ENCODE assay signal across 22 cellular contexts in the genomic region with DNA sequence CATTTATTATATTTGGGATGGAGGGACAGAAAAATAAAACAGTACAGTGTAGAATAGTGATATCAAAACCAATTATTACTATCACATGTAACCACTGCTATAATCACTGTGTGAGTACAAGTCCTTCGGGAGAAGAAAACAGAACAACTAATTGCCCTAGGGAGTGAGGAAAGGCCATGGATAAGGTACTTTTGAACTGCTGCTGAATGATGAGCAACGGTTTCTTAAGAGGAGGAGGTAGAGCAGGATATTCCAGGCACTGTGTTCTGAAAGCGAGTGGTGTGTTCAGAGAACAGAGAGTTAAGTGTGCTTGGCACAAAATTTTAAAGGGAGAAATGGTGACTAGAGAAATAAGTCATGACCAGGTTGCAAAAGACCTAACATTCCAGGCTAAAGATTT.
"Had no signal": no experiment of that assay in that cellular context is flagged by ENCODE, and none has a peak within 500 bp of the region (broad histone marks: within the 10 kb centered on the region; RNA-seq: fewer than 3 reads in every experiment).

No MANE protein-coding gene starts in this region.

- H3K27me3 ChIP-seq: foreskin keratinocyte, left lung, pancreas, right atrium auricular region had no signal

- H3K4me1 ChIP-seq: left lung, pancreas, right atrium auricular region had no signal

- H3K9me3 ChIP-seq: left lung, pancreas, right atrium auricular region had no signal

- H3K27ac ChIP-seq: foreskin keratinocyte, left lung, pancreas, right atrium auricular region had no signal

- H3K4me2 ChIP-seq: smooth muscle cell had no signal

- H3K36me3 ChIP-seq: left lung, pancreas, right atrium auricular region had no signal

- FAIRE-seq: pancreas had no signal

- H3K4me3 ChIP-seq: left lung, lung, pancreas, right atrium auricular region, smooth muscle cell had no signal

- DNase-seq: activated CD4-positive, alpha-beta T cell treated with anti-CD3 and anti-CD28 coated beads for 4 hours; activated CD4-positive, alpha-beta T cell treated with anti-CD3 and anti-CD28 coated beads, Interleukin-2, amount 50 U/mL, for 4 hours; activated CD4-positive, CD25-positive, alpha-beta regulatory T cell; activated naive CD4-positive, alpha-beta T cell treated with Interleukin-2 at 50 U/mL for 16 hours; activated T-cell treated with anti-CD3 and anti-CD28 coated beads for 4 hours; activated T-cell treated with anti-CD3 and anti-CD28 coated beads, Interleukin-2, amount 50 U/mL, for 72 hours; aorta; caudate nucleus; cortex of kidney; effector memory CD8-positive, alpha-beta T cell; foreskin keratinocyte; left lung; pancreas; stimulated activated CD4-positive, alpha-beta T cell treated with anti-CD3 and anti-CD28 coated beads, Interleukin-1b, Interleukin-23, amount 100 ng/mL, for 48 hours; stimulated activated CD4-positive, alpha-beta T cell treated with anti-CD3 and anti-CD28 coated beads, Interleukin-4, amount 100 ng/mL, for 4 hours; stimulated activated CD8-positive, alpha-beta memory T cell treated with anti-CD3 and anti-CD28 coated beads, Interleukin-4, amount 100 ng/mL, for 48 hours; stimulated activated naive CD8-positive, alpha-beta T cell treated with anti-CD3 and anti-CD28 coated beads, Interleukin-15, amount 100 ng/mL, for 72 hours; substantia nigra; T-helper 1 cell had no signal
